8 cellular contexts compared by ENCODE assay signal in genomic region chr11:77589521-77590193, GRCh38. TPM values are rescaled to one million over a fixed set of nuclear protein-coding genes. Genes with fewer than 3 reads are reported as not detected.
A peak's percentile ranks its signal among the peaks of the same experiment; 100 is the strongest.
DNase-seq lines count a peak whose midpoint lies in the region; TF ChIP-seq lines count a peak whose summit lies in the region.

AQP11 (plus strand) TSS chr11:77589953; CDS start chr11:77589993, 40 bp downstream.

- H3K27me3 ChIP-seq in left ventricle myocardium inferior (ENCODE audit: low read depth): no peaks in the 10 kb centered on the region

- peak within 1 kb of the TSS; percentile 78 for H3K4me3 ChIP-seq in left ventricle myocardium inferior

- no peaks in the 10 kb centered on the region for H3K36me3 ChIP-seq in left ventricle myocardium inferior

- intact Hi-C loops in left ventricle myocardium inferior (cut with micrococcal nuclease) (no loop called here), posterior cingulate gyrus (cut with DNase I) (no loop called here)

- peaks cover 20% of the 10 kb centered on the region for H3K4me1 Mint-ChIP-seq in HFFc6 (ENCODE audit: low read depth)

- peak within 1 kb of the TSS; percentile 79 for H3K27ac ChIP-seq in left ventricle myocardium inferior (replicated peaks)

- POLR2A ChIA-PET in GM10248 (lab: Yijun Ruan, JAX): interaction anchor here (1.0 kb wide), 1 partner anchor 14 kb away, joined by 4 read pairs; no protein-coding TSS in a partner anchor

- peak within 1 kb of the TSS; percentile 71 for H3K27ac Mint-ChIP-seq in HFFc6

- H3K4me3 Mint-ChIP-seq in HFFc6: peak within 1 kb of the TSS; percentile 92

- peak; percentile 92 for DNase-seq in GM10248 (ENCODE audit: extremely low spot score)
- DNase-seq in HFFc6: peak; percentile 56
- peak; percentile 62 for DNase-seq in MV-4-11 (lab: John Stamatoyannopoulos, UW)
- peak; percentile 49 for DNase-seq in SKM-1 treated with dmso at 0.1 percent for 144 hours (lab: John Stamatoyannopoulos, UW; ENCODE audit: unreplicated experiment)
- DNase-seq in amniotic epithelial cell (ENCODE audit: low read depth): peak; percentile 77
- peak; percentile 87 for DNase-seq in left ventricle myocardium inferior
- peak; percentile 67 to 97 (median 77) for DNase-seq in posterior cingulate gyrus
- DNase-seq in ureter (ENCODE audit: low spot score): peak; percentile 69

- CTCF ChIA-PET in GM10248 (lab: Yijun Ruan, JAX): interaction anchor here (0.7 to 1.2 kb wide), 4 partner anchors 8 to 402 kb away, joined by 3 read pairs; no protein-coding TSS in a partner anchor

- TF ChIP-seq CTCF in GM10248 (IDR thresholded peaks at IDR 0.05; ENCODE audit: control extremely low read depth, extremely low read depth, low read depth, missing control alignments) (no peak), HFFc6 (IDR thresholded peaks at IDR 0.05) (no peak), left ventricle myocardium inferior (IDR thresholded peaks at IDR 0.05; ENCODE audit: borderline replicate concordance) (no peak)

- H3K36me3 Mint-ChIP-seq in HFFc6 (ENCODE audit: low read depth): peaks cover 4% of the 10 kb centered on the region; the same call in 1 of the 2 replicates

- H3K9me3 Mint-ChIP-seq in HFFc6: no peaks in the 10 kb centered on the region

- H3K9me3 ChIP-seq in left ventricle myocardium inferior (replicated peaks): no peaks in the 10 kb centered on the region

- H3K4me1 ChIP-seq in left ventricle myocardium inferior: peaks cover 25% of the 10 kb centered on the region

- peaks cover 3% of the 10 kb centered on the region for H3K27me3 Mint-ChIP-seq in HFFc6 (ENCODE audit: insufficient read depth)

RNA-seq across cellular contexts. Expression of gene AQP11, which starts in this region (rescaled TPM):
- 1 to 10 TPM; 1.2 to 1.8 (median 1.5) TPM for total RNA-seq in HFFc6 (2021; fragmentation: NEBNext Ultra II Directional; extraction: Animal tissue kit (Norgen Biotek cat#: 25700))
- total RNA-seq in left ventricle myocardium inferior (0.69 TPM), ureter (0.34 TPM)

Comparison
In these comparisons a context has a peak if more than half of its experiments do, and no peak if none do; other contexts are left out.
1. Peak in every context shown above with its lines: DNase-seq, H3K4me3 ChIP-seq and H3K27ac ChIP-seq.
2. Peak in DNase-seq, H3K4me3 ChIP-seq and H3K27ac ChIP-seq in left ventricle myocardium inferior; RNA of the gene not detected or under 1 TPM.
3. Peak in DNase-seq in ureter; RNA of the gene not detected or under 1 TPM.